Comparison of ENCODE assay signal across 26 cellular contexts in the genomic region with DNA sequence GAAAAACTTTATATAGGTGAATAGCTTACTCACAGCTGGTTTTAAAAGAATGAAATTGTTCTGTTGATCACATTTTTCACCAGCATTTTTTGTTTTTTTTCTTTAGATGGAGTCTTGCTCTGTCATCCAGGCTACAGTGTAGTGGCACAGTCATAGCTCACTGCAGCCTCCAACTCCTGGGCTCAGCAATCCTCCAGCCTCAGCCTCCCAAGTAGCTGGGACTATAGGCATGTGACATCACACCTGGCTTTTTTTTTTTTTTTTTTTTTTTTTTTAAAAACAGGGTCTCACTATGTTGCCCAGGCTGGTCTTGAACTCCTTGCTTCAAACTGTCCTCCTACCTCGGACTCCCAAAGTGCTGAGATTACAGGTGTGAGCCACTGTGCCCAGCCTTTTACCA. TPM values are rescaled to one million over a fixed set of nuclear protein-coding genes. Genes with fewer than 3 reads are reported as not detected.
DNase-seq lines count a peak whose midpoint lies in the region; ATAC-seq, FAIRE-seq and TF ChIP-seq lines count a peak whose summit lies in the region.
"Had no signal": no experiment of that assay in that cellular context is flagged by ENCODE, and none has a peak within 500 bp of the region (broad histone marks: within the 10 kb centered on the region; RNA-seq: fewer than 3 reads in every experiment).

No MANE protein-coding gene starts in this region.

- no peak overlapping the region for H3K4me3 Mint-ChIP-seq in activated T-cell treated with anti-CD3 and anti-CD28 coated beads, Interleukin-2, amount 50 U/mL, for 24 hours
- peak overlapping the region; percentile 96 for H3K4me3 Mint-ChIP-seq in CD4-positive, alpha-beta T cell

- no peaks in the 10 kb centered on the region for H3K9me3 Mint-ChIP-seq in activated T-cell treated with anti-CD3 and anti-CD28 coated beads, Interleukin-2, amount 50 U/mL, for 24 hours
- H3K9me3 Mint-ChIP-seq in CD4-positive, alpha-beta T cell, result no peaks in the 10 kb centered on the region
- H3K9me3 Mint-ChIP-seq: activated T-cell treated with anti-CD3 and anti-CD28 coated beads, Interleukin-2, amount 50 U/mL, for 4 hours had no signal

- no peak for TF ChIP-seq POLR2A in HepG2 (IDR thresholded peaks at IDR 0.05; ENCODE audit: insufficient read depth in 1 of 2, low read depth in 2 of 2, low read length in 2 of 2)

- intact Hi-C loops in CD4-positive, alpha-beta T cell (cut with DNase I, micrococcal nuclease), result loop anchor here in 1 of 2 experiments (5.0 kb wide), 1 partner anchor 44 kb away; no protein-coding TSS in a partner anchor
- intact Hi-C loops in OCI-LY7 (cut with micrococcal nuclease; ENCODE audit: unreplicated experiment), result no loop called here
- intact Hi-C loops in HepG2 (cut with micrococcal nuclease; ENCODE audit: unreplicated experiment), result loop anchor here (5.0 kb wide), 1 partner anchor 44 kb away; no protein-coding TSS in a partner anchor

- peak overlapping the region; percentile 57 for H3K27ac Mint-ChIP-seq in activated T-cell treated with anti-CD3 and anti-CD28 coated beads, Interleukin-2, amount 50 U/mL, for 24 hours
- H3K27ac Mint-ChIP-seq in CD4-positive, alpha-beta T cell, result peak overlapping the region; percentile 88
- H3K27ac Mint-ChIP-seq: progenitor cell of endocrine pancreas had no signal

- no peak overlapping the region for H3K9ac ChIP-seq in HepG2 (ENCODE audit: insufficient read depth, low read depth, low read length)

- BruUV-seq in OCI-LY7 (replicated peaks; lab: Mats Ljungman, UMichigan) (no TSS peak), HepG2 (replicated peaks; lab: Mats Ljungman, UMichigan) (no TSS peak)

- no peak overlapping the region for H3K27ac ChIP-seq in CD4-positive, alpha-beta T cell (ENCODE audit: low read depth, low read length)
- H3K27ac ChIP-seq in OCI-LY7 (ENCODE audit: low read depth, low read length, poor library complexity, severe bottlenecking) (peak overlapping the region; percentile 0), HepG2 (ENCODE audit: extremely low read length, insufficient read depth, low read length) (no peak overlapping the region)
- H3K27ac ChIP-seq: right lobe of liver, thyroid gland, uterus had no signal

- TF ChIP-seq RAD21 in HepG2 (CRISPR knock-in tag; IDR thresholded peaks at IDR 0.05), result no peak

- 100% methylated on average over 1 of the region's 1 CpG for WGBS in HepG2 (ENCODE audit: low lambda C conversion rate)

- POLR2A ChIA-PET in CD4-positive, alpha-beta T cell (lab: Charles Lee), result interaction anchor here (7.0 kb wide), 1 partner anchor 44 kb away, joined by 76 read pairs; no protein-coding TSS in a partner anchor
- POLR2A ChIA-PET in OCI-LY7 (lab: Charles Lee), result interaction anchor here (0.7 to 1.5 kb wide), 2 partner anchors 9 to 14 kb away, joined by 4 to 7 read pairs; no protein-coding TSS in a partner anchor
- POLR2A ChIA-PET in HepG2 (lab: Yijun Ruan, JAX), result no interaction called here

- no peak for FAIRE-seq in HepG2 (lab: Jason Lieb, UNC)

- H2AFZ ChIP-seq in OCI-LY7 (ENCODE audit: low read length) (no peak overlapping the region), HepG2 (ENCODE audit: low read length) (no peak overlapping the region)

- H3K36me3 ChIP-seq in OCI-LY7 (ENCODE audit: insufficient read depth, low read length) (peaks cover 27% of the 10 kb centered on the region), HepG2 (replicated peaks in 1 of 2; ENCODE audit: control insufficient read depth in 1 of 2, insufficient read depth in 2 of 2, low read length in 2 of 2) (peaks cover 0 to 4% of the 10 kb centered on the region in 2 experiments; a peak in 4 of 5 replicates)
- H3K36me3 ChIP-seq: uterus had no signal

- no peaks in the 10 kb centered on the region for H3K27me3 Mint-ChIP-seq in activated T-cell treated with anti-CD3 and anti-CD28 coated beads, Interleukin-2, amount 50 U/mL, for 24 hours
- no peaks in the 10 kb centered on the region for H3K27me3 Mint-ChIP-seq in CD4-positive, alpha-beta T cell
- H3K27me3 Mint-ChIP-seq: progenitor cell of endocrine pancreas had no signal

- H3K4me3 ChIP-seq in OCI-LY7 (ENCODE audit: low read depth, low read length, poor library complexity, severe bottlenecking), result no peak overlapping the region
- H3K4me3 ChIP-seq in HepG2 (replicated peaks in 1 of 3; ENCODE audit: insufficient read depth in 1 of 3, low read depth in 2 of 3, low read length in 3 of 3), result no peak overlapping the region
- H3K4me3 ChIP-seq: right lobe of liver, thyroid gland, uterus had no signal

- TF ChIP-seq EP300 in HepG2 (IDR thresholded peaks at IDR 0.05; ENCODE audit: low read depth in 2 of 2, low read length in 2 of 2), result no peak
- no peak for TF ChIP-seq EP300 in HepG2 (CRISPR knock-in tag; IDR thresholded peaks at IDR 0.05; ENCODE audit: borderline replicate concordance)

- peaks cover 71% of the 10 kb centered on the region for H3K4me1 Mint-ChIP-seq in activated T-cell treated with anti-CD3 and anti-CD28 coated beads, Interleukin-2, amount 50 U/mL, for 24 hours (ENCODE audit: low read depth)
- peaks cover 71% of the 10 kb centered on the region for H3K4me1 Mint-ChIP-seq in CD4-positive, alpha-beta T cell (ENCODE audit: low read depth)

- in situ Hi-C loops in HepG2 (cut with HindIII; ENCODE audit: extremely low pct_ligation_motif_present, low pct_unique_long_range_greater_than_20kb), result no loop called here

- CTCF ChIA-PET in CD4-positive, alpha-beta T cell (lab: Charles Lee), result interaction anchor here (0.6 kb wide), 2 partner anchors 9 to 951 kb away, joined by 3 to 4 read pairs; no protein-coding TSS in a partner anchor
- CTCF ChIA-PET in OCI-LY7 (lab: Charles Lee; ENCODE audit: unreplicated experiment), result no interaction called here
- CTCF ChIA-PET in HepG2 (lab: Yijun Ruan, JAX; ENCODE audit: low intra/inter-chr PET ratio, low total read pairs), result no interaction called here

- H3K4me2 ChIP-seq in OCI-LY7 (ENCODE audit: low read length) (no peak overlapping the region), HepG2 (ENCODE audit: low read depth, low read length) (no peak overlapping the region)

- no peak for ATAC-seq in CD4-positive, alpha-beta T cell (ENCODE audit: poor library complexity)
- no peak for ATAC-seq in HepG2
- ATAC-seq: activated T-cell treated with anti-CD3 and anti-CD28 coated beads, Interleukin-2, amount 50 U/mL, for 4 hours; PC-3; right lobe of liver had no signal

- TF ChIP-seq CTCF in CD4-positive, alpha-beta T cell (IDR thresholded peaks at IDR 0.05), result no peak
- TF ChIP-seq CTCF in OCI-LY7 (conservative IDR thresholded peaks at IDR 0.05; ENCODE audit: low read length), result no peak
- TF ChIP-seq CTCF in HepG2 (CRISPR knock-in tag; IDR thresholded peaks at IDR 0.05), result no peak

- no peaks in the 10 kb centered on the region for H3K9me3 ChIP-seq in CD4-positive, alpha-beta T cell (ENCODE audit: control insufficient read depth, low read length)
- no peaks in the 10 kb centered on the region for H3K9me3 ChIP-seq in OCI-LY7 (ENCODE audit: low read length)
- H3K9me3 ChIP-seq in HepG2 (ENCODE audit: low read length), result no peaks in the 10 kb centered on the region
- H3K9me3 ChIP-seq: right lobe of liver, thyroid gland, uterus had no signal

- H3K27me3 ChIP-seq in CD4-positive, alpha-beta T cell (ENCODE audit: control insufficient read depth, insufficient read depth, low read length), result no peaks in the 10 kb centered on the region
- no peaks in the 10 kb centered on the region for H3K27me3 ChIP-seq in HepG2 (ENCODE audit: control insufficient read depth in 1 of 2, insufficient read depth in 2 of 2, low read length in 2 of 2)
- H3K27me3 ChIP-seq: right lobe of liver, thyroid gland, uterus had no signal

- peaks cover 15% of the 10 kb centered on the region; the same call in 1 of the 2 replicates for H3K79me2 ChIP-seq in OCI-LY7 (ENCODE audit: insufficient read depth, low read depth, low read length)
- peaks cover 21% of the 10 kb centered on the region for H3K79me2 ChIP-seq in HepG2 (ENCODE audit: insufficient read depth, low read length)

- peak; percentile 38 for DNase-seq in activated T-cell treated with anti-CD3 and anti-CD28 coated beads, Interleukin-2, amount 50 U/mL, for 24 hours
- DNase-seq in activated T-cell treated with anti-CD3 and anti-CD28 coated beads, Interleukin-2, amount 50 U/mL, for 1 hour, result no peak
- DNase-seq in CD4-positive, alpha-beta T cell, result no peak
- no peak for DNase-seq in OCI-LY7 (ENCODE audit: low spot score)
- DNase-seq in HepG2 (ENCODE audit: low spot score), result no peak
- no peak for DNase-seq in activated effector memory CD4-positive, alpha-beta T cell treated with anti-CD3 and anti-CD28 coated beads, Interleukin-2, amount 50 U/mL, for 16 hours
- DNase-seq in NCI-H748 treated with DMSO at 0.1 percent for 48 hours (lab: John Stamatoyannopoulos, UW), result no peak
- DNase-seq in middle frontal gyrus (ENCODE audit: extremely low spot score, low spot score), result no peak
- DNase-seq: activated CD4-positive, CD25-positive, alpha-beta regulatory T cell; activated T-cell treated with anti-CD3 and anti-CD28 coated beads, Interleukin-2, amount 50 U/mL, for 4 hours; AML-193; central memory CD4-positive, alpha-beta T cell; erythroblast; MM.1S; NCI-H2029; NCI-H524; PC-3; stimulated activated CD4-positive, alpha-beta T cell treated with anti-CD3 and anti-CD28 coated beads, Interleukin-4, amount 100 ng/mL, for 1 hour; thyroid gland; uterus had no signal

- H4K20me1 ChIP-seq in OCI-LY7 (ENCODE audit: insufficient read depth, low read length) (no peaks in the 10 kb centered on the region), HepG2 (ENCODE audit: insufficient read depth, low read length) (no peaks in the 10 kb centered on the region)

- peaks cover 80% of the 10 kb centered on the region for H3K36me3 Mint-ChIP-seq in activated T-cell treated with anti-CD3 and anti-CD28 coated beads, Interleukin-2, amount 50 U/mL, for 24 hours (ENCODE audit: low read depth)
- H3K36me3 Mint-ChIP-seq in CD4-positive, alpha-beta T cell (ENCODE audit: low read depth), result peaks cover 85% of the 10 kb centered on the region

- H3K9me2 ChIP-seq in OCI-LY7 (ENCODE audit: insufficient read depth, low read length), result no peaks in the 10 kb centered on the region

- H3K4me1 ChIP-seq in OCI-LY7 (ENCODE audit: insufficient read depth, low read length, poor library complexity, severe bottlenecking), result peaks cover 56% of the 10 kb centered on the region
- peaks cover 35% of the 10 kb centered on the region for H3K4me1 ChIP-seq in HepG2 (ENCODE audit: insufficient read depth, low read length)
- H3K4me1 ChIP-seq: uterus had no signal

RNA-seq across cellular contexts. Expression of a gene that starts 3.6 kb away (rescaled TPM):
- total RNA-seq in CD4-positive, alpha-beta T cell, result 100 to 1,000 TPM; 179 to 183 TPM
- total RNA-seq in OCI-LY7 (2014; rRNA removed; shearing (Covaris generic)), result 21.2 and 23.7 TPM in 2 replicates
- 50.5 and 52.5 TPM in 2 replicates for total RNA-seq in OCI-LY7 (2022)
- total RNA-seq in HepG2 (2016; rRNA removed; fragmentation: Illumina TruSeq; extraction: Trizol), result 7.6 and 12.2 TPM in 2 replicates
- total RNA-seq in HepG2 (2016; cell fraction: cytosol; rRNA removed; fragmentation: Illumina TruSeq; extraction: Trizol; ENCODE audit: low read depth), result 4.8 and 5.7 TPM in 2 replicates
- 7.7 and 14.4 TPM in 2 replicates for total RNA-seq in HepG2 (2016; cell fraction: insoluble cytoplasmic fraction; rRNA removed; fragmentation: Illumina TruSeq; extraction: Trizol)
- total RNA-seq in HepG2 (2016; cell fraction: membrane; rRNA removed; fragmentation: Illumina TruSeq; extraction: Trizol), result 14.5 and 17.0 TPM in 2 replicates
- total RNA-seq in HepG2 (2016; cell fraction: nucleus; rRNA removed; fragmentation: Illumina TruSeq; extraction: Trizol), result 14.3 and 14.8 TPM in 2 replicates
- polyA plus RNA-seq in HepG2 (2011; rRNA removed), result 8.6 and 11.9 TPM in 2 replicates
- polyA plus RNA-seq in HepG2 (2011; cell fraction: cytosol; rRNA removed), result 6.3 and 6.7 TPM in 2 replicates
- 24.8 and 26.9 TPM in 2 replicates for polyA plus RNA-seq in HepG2 (2011; cell fraction: nucleus; rRNA removed)
- 12.5 and 17.3 TPM in 2 replicates for polyA plus RNA-seq in HepG2 (2012)
- 5.2 and 6.3 TPM in 2 replicates for polyA plus RNA-seq in HepG2 (2016; cell fraction: cytosol; fragmentation: Illumina TruSeq; extraction: Trizol; ENCODE audit: low read depth)
- polyA plus RNA-seq in HepG2 (2016; cell fraction: insoluble cytoplasmic fraction; fragmentation: Illumina TruSeq; extraction: Trizol; ENCODE audit: low read depth), result 11.8 and 22.2 TPM in 2 replicates
- 17.7 and 23.2 TPM in 2 replicates for polyA plus RNA-seq in HepG2 (2016; cell fraction: membrane; fragmentation: Illumina TruSeq; extraction: Trizol; ENCODE audit: low read depth)
- 21.2 and 23.6 TPM in 2 replicates for polyA plus RNA-seq in HepG2 (2016; cell fraction: nucleus; fragmentation: Illumina TruSeq; extraction: Trizol; ENCODE audit: insufficient read depth, low read depth)
- 28.3 and 63.7 TPM in 2 replicates for polyA minus RNA-seq in HepG2 (2011; rRNA and poly(A)+ RNA removed; ENCODE audit: low replicate concordance)
- 16.9 and 29.5 TPM in 2 replicates for polyA minus RNA-seq in HepG2 (2011; cell fraction: cytosol; rRNA and poly(A)+ RNA removed)
- polyA minus RNA-seq in HepG2 (2011; cell fraction: nucleus; rRNA and poly(A)+ RNA removed), result 26.5 and 37.7 TPM in 2 replicates

RNA-seq across cellular contexts. Expression of a gene that starts 21.5 kb away (rescaled TPM):
- total RNA-seq in CD4-positive, alpha-beta T cell, result 100 to 1,000 TPM; 182 to 196 TPM
- total RNA-seq in OCI-LY7 (2014; rRNA removed; shearing (Covaris generic)), result 185 and 191 TPM in 2 replicates
- total RNA-seq in OCI-LY7 (2022), result 251 and 260 TPM in 2 replicates
- total RNA-seq in HepG2 (2016; rRNA removed; fragmentation: Illumina TruSeq; extraction: Trizol), result 153 and 162 TPM in 2 replicates
- total RNA-seq in HepG2 (2016; cell fraction: cytosol; rRNA removed; fragmentation: Illumina TruSeq; extraction: Trizol; ENCODE audit: low read depth), result 24.9 and 29.2 TPM in 2 replicates
- 148 and 159 TPM in 2 replicates for total RNA-seq in HepG2 (2016; cell fraction: insoluble cytoplasmic fraction; rRNA removed; fragmentation: Illumina TruSeq; extraction: Trizol)
- 48.0 and 57.0 TPM in 2 replicates for total RNA-seq in HepG2 (2016; cell fraction: membrane; rRNA removed; fragmentation: Illumina TruSeq; extraction: Trizol)
- total RNA-seq in HepG2 (2016; cell fraction: nucleus; rRNA removed; fragmentation: Illumina TruSeq; extraction: Trizol), result 99.3 and 107 TPM in 2 replicates
- polyA plus RNA-seq in HepG2 (2011; rRNA removed), result 70.0 and 70.4 TPM in 2 replicates
- 50.3 and 68.8 TPM in 2 replicates for polyA plus RNA-seq in HepG2 (2011; cell fraction: cytosol; rRNA removed)
- 212 and 260 TPM in 2 replicates for polyA plus RNA-seq in HepG2 (2011; cell fraction: nucleus; rRNA removed)
- 145 and 154 TPM in 2 replicates for polyA plus RNA-seq in HepG2 (2012)
- 14.0 and 18.8 TPM in 2 replicates for polyA plus RNA-seq in HepG2 (2016; cell fraction: cytosol; fragmentation: Illumina TruSeq; extraction: Trizol; ENCODE audit: low read depth)
- 200 and 221 TPM in 2 replicates for polyA plus RNA-seq in HepG2 (2016; cell fraction: insoluble cytoplasmic fraction; fragmentation: Illumina TruSeq; extraction: Trizol; ENCODE audit: low read depth)
- 28.7 and 33.4 TPM in 2 replicates for polyA plus RNA-seq in HepG2 (2016; cell fraction: membrane; fragmentation: Illumina TruSeq; extraction: Trizol; ENCODE audit: low read depth)
- 252 and 263 TPM in 2 replicates for polyA plus RNA-seq in HepG2 (2016; cell fraction: nucleus; fragmentation: Illumina TruSeq; extraction: Trizol; ENCODE audit: insufficient read depth, low read depth)
- 37.0 and 52.6 TPM in 2 replicates for polyA minus RNA-seq in HepG2 (2011; rRNA and poly(A)+ RNA removed; ENCODE audit: low replicate concordance)
- polyA minus RNA-seq in HepG2 (2011; cell fraction: cytosol; rRNA and poly(A)+ RNA removed), result 57.2 and 60.0 TPM in 2 replicates
- polyA minus RNA-seq in HepG2 (2011; cell fraction: nucleus; rRNA and poly(A)+ RNA removed), result 46.9 and 52.8 TPM in 2 replicates

RNA-seq across cellular contexts. Expression of a gene that starts 24.7 kb away (rescaled TPM):
- total RNA-seq in CD4-positive, alpha-beta T cell, result not detected
- not detected in 2 replicates for total RNA-seq in OCI-LY7 (2014; rRNA removed; shearing (Covaris generic))
- not detected in 2 replicates for total RNA-seq in OCI-LY7 (2022)
- total RNA-seq in HepG2 (2016; rRNA removed; fragmentation: Illumina TruSeq; extraction: Trizol), result not detected in 2 replicates
- not detected in 2 replicates for total RNA-seq in HepG2 (2016; cell fraction: cytosol; rRNA removed; fragmentation: Illumina TruSeq; extraction: Trizol; ENCODE audit: low read depth)
- total RNA-seq in HepG2 (2016; cell fraction: insoluble cytoplasmic fraction; rRNA removed; fragmentation: Illumina TruSeq; extraction: Trizol), result not detected in 2 replicates
- total RNA-seq in HepG2 (2016; cell fraction: membrane; rRNA removed; fragmentation: Illumina TruSeq; extraction: Trizol), result not detected in 2 replicates
- not detected in 2 replicates for total RNA-seq in HepG2 (2016; cell fraction: nucleus; rRNA removed; fragmentation: Illumina TruSeq; extraction: Trizol)
- not detected in 2 replicates for polyA plus RNA-seq in HepG2 (2011; rRNA removed)
- polyA plus RNA-seq in HepG2 (2011; cell fraction: cytosol; rRNA removed), result not detected in 2 replicates
- not detected in 2 replicates for polyA plus RNA-seq in HepG2 (2011; cell fraction: nucleus; rRNA removed)
- not detected in 2 replicates for polyA plus RNA-seq in HepG2 (2012)
- not detected in 2 replicates for polyA plus RNA-seq in HepG2 (2016; cell fraction: cytosol; fragmentation: Illumina TruSeq; extraction: Trizol; ENCODE audit: low read depth)
- polyA plus RNA-seq in HepG2 (2016; cell fraction: insoluble cytoplasmic fraction; fragmentation: Illumina TruSeq; extraction: Trizol; ENCODE audit: low read depth), result not detected in 2 replicates
- not detected in 2 replicates for polyA plus RNA-seq in HepG2 (2016; cell fraction: membrane; fragmentation: Illumina TruSeq; extraction: Trizol; ENCODE audit: low read depth)
- not detected in 2 replicates for polyA plus RNA-seq in HepG2 (2016; cell fraction: nucleus; fragmentation: Illumina TruSeq; extraction: Trizol; ENCODE audit: insufficient read depth, low read depth)
- polyA minus RNA-seq in HepG2 (2011; rRNA and poly(A)+ RNA removed; ENCODE audit: low replicate concordance), result 0.26 TPM in 1 of 2 replicates, not detected in the other
- not detected in 2 replicates for polyA minus RNA-seq in HepG2 (2011; cell fraction: cytosol; rRNA and poly(A)+ RNA removed)
- not detected in 2 replicates for polyA minus RNA-seq in HepG2 (2011; cell fraction: nucleus; rRNA and poly(A)+ RNA removed)
- total RNA-seq: activated T-cell treated with anti-CD3 and anti-CD28 coated beads, Interleukin-2, amount 50 U/mL, for 4 hours; H4; PC-3; right lobe of liver; T-helper 1 cell treated with Interleukin-12 subunit alpha and Interleukin-12 subunit beta and Interleukin-4 antibody, amounts not matched to agents 30 ng/mL and 1 ng/mL, for 36 hours had no signal

RNA-seq across cellular contexts. Expression of a gene that starts 47.4 kb away (rescaled TPM):
- not detected for total RNA-seq in CD4-positive, alpha-beta T cell
- total RNA-seq in OCI-LY7 (2014; rRNA removed; shearing (Covaris generic)), result not detected in 2 replicates
- total RNA-seq in OCI-LY7 (2022) (not detected in 2 replicates), HepG2 (2016; rRNA removed; fragmentation: Illumina TruSeq; extraction: Trizol) (not detected in 2 replicates)
- total RNA-seq in HepG2 (2016; cell fraction: cytosol; rRNA removed; fragmentation: Illumina TruSeq; extraction: Trizol; ENCODE audit: low read depth), result not detected in 2 replicates
- not detected in 2 replicates for total RNA-seq in HepG2 (2016; cell fraction: insoluble cytoplasmic fraction; rRNA removed; fragmentation: Illumina TruSeq; extraction: Trizol)
- not detected in 2 replicates for total RNA-seq in HepG2 (2016; cell fraction: membrane; rRNA removed; fragmentation: Illumina TruSeq; extraction: Trizol)
- not detected in 2 replicates for total RNA-seq in HepG2 (2016; cell fraction: nucleus; rRNA removed; fragmentation: Illumina TruSeq; extraction: Trizol)
- polyA plus RNA-seq in HepG2 (2011; rRNA removed), result 0.04 and 0.17 TPM in 2 replicates
- 0.07 and 0.17 TPM in 2 replicates for polyA plus RNA-seq in HepG2 (2011; cell fraction: cytosol; rRNA removed)
- polyA plus RNA-seq in HepG2 (2011; cell fraction: nucleus; rRNA removed), result 0.19 TPM in 1 of 2 replicates, not detected in the other
- 0.09 TPM in 1 of 2 replicates, not detected in the other for polyA plus RNA-seq in HepG2 (2012)
- 0.07 TPM in 1 of 2 replicates, not detected in the other for polyA plus RNA-seq in HepG2 (2016; cell fraction: cytosol; fragmentation: Illumina TruSeq; extraction: Trizol; ENCODE audit: low read depth)
- polyA plus RNA-seq in HepG2 (2016; cell fraction: insoluble cytoplasmic fraction; fragmentation: Illumina TruSeq; extraction: Trizol; ENCODE audit: low read depth), result not detected in 2 replicates
- not detected in 2 replicates for polyA plus RNA-seq in HepG2 (2016; cell fraction: membrane; fragmentation: Illumina TruSeq; extraction: Trizol; ENCODE audit: low read depth)
- polyA plus RNA-seq in HepG2 (2016; cell fraction: nucleus; fragmentation: Illumina TruSeq; extraction: Trizol; ENCODE audit: insufficient read depth, low read depth), result not detected in 2 replicates
- 3.1 TPM in 1 of 2 replicates, not detected in the other for polyA minus RNA-seq in HepG2 (2011; rRNA and poly(A)+ RNA removed; ENCODE audit: low replicate concordance)
- not detected in 2 replicates for polyA minus RNA-seq in HepG2 (2011; cell fraction: cytosol; rRNA and poly(A)+ RNA removed)
- not detected in 2 replicates for polyA minus RNA-seq in HepG2 (2011; cell fraction: nucleus; rRNA and poly(A)+ RNA removed)
- total RNA-seq: A673; activated CD8-positive, alpha-beta memory T cell treated with anti-CD3 and anti-CD28 coated beads for 36 hours; activated T-cell treated with anti-CD3 and anti-CD28 coated beads, Interleukin-2, amount 50 U/mL, for 4 hours; progenitor cell of endocrine pancreas; right lobe of liver; T-helper 1 cell treated with Interleukin-12 subunit alpha and Interleukin-12 subunit beta and Interleukin-4 antibody, amounts not matched to agents 30 ng/mL and 1 ng/mL, for 36 hours; thyroid gland had no signal
